In the genomic region with DNA sequence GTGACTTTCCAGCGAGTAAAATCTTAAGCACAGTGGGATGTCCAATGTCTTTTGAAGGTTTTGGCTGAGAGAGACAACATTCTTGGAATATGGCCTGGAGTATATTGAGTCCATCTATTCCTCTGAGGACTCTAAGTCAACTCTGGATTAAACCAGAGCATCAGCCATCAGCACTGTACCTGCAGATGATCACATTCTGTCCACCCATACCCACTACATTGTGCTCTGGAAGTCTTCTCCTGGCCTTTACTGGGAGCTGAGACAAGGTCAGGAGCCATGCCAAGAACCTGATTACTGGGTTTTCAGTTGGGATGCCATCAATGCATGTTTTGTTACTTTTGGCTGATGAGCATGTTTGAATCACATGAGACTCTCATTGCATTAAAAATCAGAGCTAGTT, we compare ENCODE assay signal across 20 cellular contexts.
DNase-seq lines count a peak whose midpoint lies in the region; TF ChIP-seq lines count a peak whose summit lies in the region.
"Had no signal": no experiment of that assay in that cellular context is flagged by ENCODE, and none has a peak within 500 bp of the region (broad histone marks: within the 10 kb centered on the region; RNA-seq: fewer than 3 reads in every experiment).

No MANE protein-coding gene starts in this region.

- in situ Hi-C loops in astrocyte of the cerebellum (cut with HindIII; ENCODE audit: low sequenced_read_pairs): no loop called here

- H3K4me3 ChIP-seq in astrocyte of the cerebellum (ENCODE audit: low read depth, low read length): no peak overlapping the region
- H3K4me3 ChIP-seq in fibroblast of the aortic adventitia (ENCODE audit: low read depth, low read length): no peak overlapping the region
- no peak overlapping the region for H3K4me3 ChIP-seq in osteoblast (ENCODE audit: insufficient read depth, low read length)
- H3K4me3 ChIP-seq: BLaER1 had no signal

- H2AFZ ChIP-seq in osteoblast (ENCODE audit: low read length): no peak overlapping the region

- H3K4me2 ChIP-seq in osteoblast (ENCODE audit: insufficient read depth, low read length): no peak overlapping the region
- H3K4me2 ChIP-seq: BLaER1 had no signal

- no peak overlapping the region for H3K27ac ChIP-seq in osteoblast (ENCODE audit: low read depth, low read length)
- H3K27ac ChIP-seq: BLaER1 had no signal

- H3K27me3 ChIP-seq in osteoblast (ENCODE audit: insufficient read depth, low read length): no peaks in the 10 kb centered on the region
- H3K27me3 ChIP-seq: BE2C, BLaER1 had no signal

- no peaks in the 10 kb centered on the region for H3K9me3 ChIP-seq in osteoblast (ENCODE audit: low read depth, low read length)
- H3K9me3 ChIP-seq: BE2C, BLaER1, Caco-2 had no signal

- H3K36me3 ChIP-seq in osteoblast (ENCODE audit: insufficient read depth, low read length): no peaks in the 10 kb centered on the region
- H3K36me3 ChIP-seq: BE2C, BLaER1 had no signal

- DNase-seq in astrocyte of the cerebellum (ENCODE audit: low read depth) (peak; percentile 53), astrocyte of the hippocampus (ENCODE audit: low read depth, low spot score) (peak; percentile 12), fibroblast of the aortic adventitia (ENCODE audit: low read depth) (peak; percentile 37), osteoblast (ENCODE audit: insufficient read length, low spot score, missing footprints) (peak; percentile 39), NCI-H1694 (lab: John Stamatoyannopoulos, UW) (no peak), NCI-H187 treated with DMSO at 0.1 percent for 48 hours (lab: John Stamatoyannopoulos, UW) (no peak), NCI-H82 treated with DMSO at 0.1 percent for 48 hours (lab: John Stamatoyannopoulos, UW; ENCODE audit: unreplicated experiment) (no peak)
- no peak for DNase-seq in stimulated activated CD8-positive, alpha-beta memory T cell treated with anti-CD3 and anti-CD28 coated beads, Interleukin-4, amount 100 ng/mL, for 48 hours
- DNase-seq: 8988T; ACHN; BE2C; C1 segment of cervical spinal cord; Caco-2; Calu3; CD4-positive, alpha-beta memory T cell; CD4-positive, CD25-positive, alpha-beta regulatory T cell; CD8-positive, alpha-beta memory T cell; DMS79 treated with DMSO at 0.1 percent for 48 hours; GF-D8 had no signal

- no peaks in the 10 kb centered on the region for H4K20me1 ChIP-seq in osteoblast (ENCODE audit: insufficient read depth, low read length)
- H4K20me1 ChIP-seq: BLaER1 had no signal

- H3K4me1 ChIP-seq in osteoblast (ENCODE audit: insufficient read depth, low read length): peaks cover 4% of the 10 kb centered on the region
- H3K4me1 ChIP-seq: BE2C, BLaER1, Caco-2 had no signal

- no peak for TF ChIP-seq CTCF in astrocyte of the cerebellum (IDR thresholded peaks at IDR 0.05; ENCODE audit: low read depth, low read length, missing control alignments)
- TF ChIP-seq CTCF in fibroblast of the aortic adventitia (IDR thresholded peaks at IDR 0.05; ENCODE audit: insufficient read depth, low read length): no peak
- no peak for TF ChIP-seq CTCF in osteoblast (IDR thresholded peaks at IDR 0.05; ENCODE audit: extremely low read depth, low read depth, low read length)

- H3K79me2 ChIP-seq in osteoblast (ENCODE audit: insufficient read depth, low read length): no peaks in the 10 kb centered on the region

Comparison
In these comparisons a context has a peak if more than half of its experiments do, and no peak if none do; other contexts are left out.
1. DNase-seq: peak in astrocyte of the cerebellum (single experiment), astrocyte of the hippocampus (single experiment), fibroblast of the aortic adventitia (single experiment) and osteoblast (single experiment); none in NCI-H1694 (single experiment), stimulated activated CD8-positive, alpha-beta memory T cell treated with anti-CD3 and anti-CD28 coated beads, Interleukin-4, amount 100 ng/mL, for 48 hours (single experiment), NCI-H187 treated with DMSO at 0.1 percent for 48 hours (single experiment) and NCI-H82 treated with DMSO at 0.1 percent for 48 hours (single experiment).